In genomic region chr5:151694035-151694485, GRCh38 we compare ENCODE assay signal across 10 cellular contexts. TPM values are rescaled to one million over a fixed set of nuclear protein-coding genes. Genes with fewer than 3 reads are reported as not detected.
DNase-seq lines count a peak whose midpoint lies in the region; ATAC-seq and TF ChIP-seq lines count a peak whose summit lies in the region.
"Had no signal": no experiment of that assay in that cellular context is flagged by ENCODE, and none has a peak within 500 bp of the region (broad histone marks: within the 10 kb centered on the region; RNA-seq: fewer than 3 reads in every experiment).

No MANE protein-coding gene starts in this region.

- H3K36me3 ChIP-seq in GM23338 (ENCODE audit: insufficient read depth): no peaks in the 10 kb centered on the region

- H3K4me3 Mint-ChIP-seq in GM23338: no peak overlapping the region
- H3K4me3 Mint-ChIP-seq in activated naive CD8-positive, alpha-beta T cell treated with anti-CD3 and anti-CD28 coated beads, Interleukin-2, amount 50 U/mL, for 24 hours: no peak overlapping the region
- H3K4me3 Mint-ChIP-seq in activated T-helper 17 cell treated with anti-CD3 and anti-CD28 coated beads, Interleukin-2, amount 50 U/mL, for 72 hours: no peak overlapping the region

- H3K36me3 Mint-ChIP-seq in GM23338 (ENCODE audit: low read depth): no peaks in the 10 kb centered on the region
- H3K36me3 Mint-ChIP-seq in activated naive CD8-positive, alpha-beta T cell treated with anti-CD3 and anti-CD28 coated beads, Interleukin-2, amount 50 U/mL, for 24 hours (ENCODE audit: low read depth): no peaks in the 10 kb centered on the region
- no peaks in the 10 kb centered on the region for H3K36me3 Mint-ChIP-seq in activated T-helper 17 cell treated with anti-CD3 and anti-CD28 coated beads, Interleukin-2, amount 50 U/mL, for 72 hours (ENCODE audit: low read depth)

- H3K4me2 ChIP-seq in GM23338: no peak overlapping the region

- peaks cover 18% of the 10 kb centered on the region for H3K4me1 ChIP-seq in GM23338 (ENCODE audit: insufficient read depth)

- no peaks in the 10 kb centered on the region for H3K27me3 ChIP-seq in GM23338 (ENCODE audit: insufficient read depth)

- H4K20me1 ChIP-seq in GM23338 (replicated peaks; ENCODE audit: insufficient read depth): no peaks in the 10 kb centered on the region

- H3K27me3 Mint-ChIP-seq in GM23338 (ENCODE audit: insufficient read depth, low read depth, poor library complexity): no peaks in the 10 kb centered on the region
- no peaks in the 10 kb centered on the region for H3K27me3 Mint-ChIP-seq in activated naive CD8-positive, alpha-beta T cell treated with anti-CD3 and anti-CD28 coated beads, Interleukin-2, amount 50 U/mL, for 24 hours
- H3K27me3 Mint-ChIP-seq in activated T-helper 17 cell treated with anti-CD3 and anti-CD28 coated beads, Interleukin-2, amount 50 U/mL, for 72 hours: peaks cover 15% of the 10 kb centered on the region

- TF ChIP-seq CTCF in GM23338 (conservative IDR thresholded peaks at IDR 0.05; ENCODE audit: low read depth in 2 of 2): no peak

- no peak overlapping the region for H3K27ac Mint-ChIP-seq in GM23338
- H3K27ac Mint-ChIP-seq in activated naive CD8-positive, alpha-beta T cell treated with anti-CD3 and anti-CD28 coated beads, Interleukin-2, amount 50 U/mL, for 24 hours: no peak overlapping the region
- H3K27ac Mint-ChIP-seq in activated T-helper 17 cell treated with anti-CD3 and anti-CD28 coated beads, Interleukin-2, amount 50 U/mL, for 72 hours: no peak overlapping the region

- H3K4me3 ChIP-seq in GM23338: no peak overlapping the region

- H3K79me2 ChIP-seq in GM23338 (replicated peaks; ENCODE audit: insufficient read depth): no peaks in the 10 kb centered on the region

- H3K9me3 Mint-ChIP-seq in GM23338: no peaks in the 10 kb centered on the region
- no peaks in the 10 kb centered on the region for H3K9me3 Mint-ChIP-seq in activated naive CD8-positive, alpha-beta T cell treated with anti-CD3 and anti-CD28 coated beads, Interleukin-2, amount 50 U/mL, for 24 hours
- H3K9me3 Mint-ChIP-seq in activated T-helper 17 cell treated with anti-CD3 and anti-CD28 coated beads, Interleukin-2, amount 50 U/mL, for 72 hours: no peaks in the 10 kb centered on the region

- H3K4me1 Mint-ChIP-seq in GM23338: peaks cover 19% of the 10 kb centered on the region
- no peaks in the 10 kb centered on the region for H3K4me1 Mint-ChIP-seq in activated naive CD8-positive, alpha-beta T cell treated with anti-CD3 and anti-CD28 coated beads, Interleukin-2, amount 50 U/mL, for 24 hours
- no peaks in the 10 kb centered on the region for H3K4me1 Mint-ChIP-seq in activated T-helper 17 cell treated with anti-CD3 and anti-CD28 coated beads, Interleukin-2, amount 50 U/mL, for 72 hours

- ATAC-seq in GM23338 (no peak), HG03139 (IDR thresholded peaks at IDR 0.05; ENCODE audit: unreplicated experiment) (no peak)
- no peak for ATAC-seq in activated naive CD8-positive, alpha-beta T cell treated with anti-CD3 and anti-CD28 coated beads, Interleukin-2, amount 50 U/mL, for 24 hours
- ATAC-seq in activated T-helper 17 cell treated with anti-CD3 and anti-CD28 coated beads, Interleukin-2, amount 50 U/mL, for 72 hours (replicated peaks): no peak

- H3K27ac ChIP-seq in GM23338 (ENCODE audit: low read depth): no peak overlapping the region

- no peak for DNase-seq in GM23338 (ENCODE audit: low spot score)
- peak in 52 of 56 donors; percentile 14 to 92 (median 67) for DNase-seq in amygdala (lab: John Stamatoyannopoulos, UW)
- DNase-seq in iris pigment epithelial cell (ENCODE audit: low read depth): peak; percentile 15
- peak; percentile 42 for DNase-seq in renal cortical epithelial cell (ENCODE audit: low read depth)
- DNase-seq in activated CD8-positive, alpha-beta memory T cell treated with anti-CD3 and anti-CD28 coated beads, Interleukin-2, amount 50 U/mL, for 4 hours: no peak
- DNase-seq in activated naive CD8-positive, alpha-beta T cell treated with anti-CD3 and anti-CD28 coated beads, Interleukin-2, amount 50 U/mL, for 24 hours: no peak
- DNase-seq: AML-193; stimulated activated CD4-positive, alpha-beta T cell treated with anti-CD3 and anti-CD28 coated beads, Interleukin-15, amount 100 ng/mL, for 24 hours had no signal

- H3F3A ChIP-seq in GM23338 (replicated peaks; ENCODE audit: low read depth): no peaks in the 10 kb centered on the region

- H2AFZ ChIP-seq in GM23338: 0 out of 2 replicates have a peak overlapping the region, but pooled peaks have one; percentile 32

- peaks cover 10% of the 10 kb centered on the region; the same call in 1 of the 2 replicates for H3K9me2 ChIP-seq in GM23338 (ENCODE audit: insufficient read depth)

TF ChIP-seq in GM23338, 12 proteins besides CTCF, POLR2A, EP300 and RAD21:
- no peak for TF ChIP-seq EZH2phosphoT487 (IDR thresholded peaks at IDR 0.05; ENCODE audit: unreplicated experiment)
- TF ChIP-seq ZNF331 (CRISPR knock-in tag; IDR thresholded peaks at IDR 0.05; ENCODE audit: low read depth): no peak
TF ChIP-seq in GM23338: peak in this region for 0.

RNA-seq across cellular contexts. Expression of gene SPARC, which starts 7.3 kb away (rescaled TPM):
- total RNA-seq in GM23338 (2014; rRNA removed; shearing (Covaris generic)): 203 and 218 TPM in 2 replicates
- 200 and 225 TPM in 2 replicates for polyA plus RNA-seq in GM23338 (2016; fragmentation: Nextera tagmentation; extraction: Ambion mirVana)
- 103 and 242 TPM in 2 replicates for total RNA-seq in renal cortical epithelial cell
- under 1 TPM in 1 of 2 donors, not detected in 1; 0.26 TPM for total RNA-seq in activated T-helper 17 cell treated with anti-CD3 and anti-CD28 coated beads, Interleukin-2, amount 50 U/mL, for 72 hours

Comparison
In these comparisons a context has a peak if more than half of its experiments do, and no peak if none do; other contexts are left out.
1. DNase-seq: peak in amygdala (52 of 56), iris pigment epithelial cell (single experiment) and renal cortical epithelial cell (single experiment); none in GM23338 (single experiment), activated CD8-positive, alpha-beta memory T cell treated with anti-CD3 and anti-CD28 coated beads, Interleukin-2, amount 50 U/mL, for 4 hours (single experiment) and activated naive CD8-positive, alpha-beta T cell treated with anti-CD3 and anti-CD28 coated beads, Interleukin-2, amount 50 U/mL, for 24 hours (single experiment).
2. RNA of gene SPARC, which starts 7.3 kb away (total RNA-seq): 103 to 242 TPM in renal cortical epithelial cell and 203 to 218 TPM in GM23338; 0.26 TPM in activated T-helper 17 cell treated with anti-CD3 and anti-CD28 coated beads, Interleukin-2, amount 50 U/mL, for 72 hours; every median in the first group is over 10 times any median in the second.